1 cellular context compared by ENCODE assay signal in genomic region chr6:146914563-146915483, GRCh38.
A peak's percentile ranks its signal among the peaks of the same experiment; 100 is the strongest.
TF ChIP-seq lines count a peak whose summit lies in the region.

No MANE protein-coding gene starts in this region.

TF ChIP-seq in A549, 52 proteins besides CTCF, POLR2A, EP300 and RAD21 (continued from another document):
- TF ChIP-seq EHMT2 (IDR thresholded peaks at IDR 0.05; ENCODE audit: low read depth): no peak
- no peak for TF ChIP-seq RARB (CRISPR knock-in tag; IDR thresholded peaks at IDR 0.05)
- no peak for TF ChIP-seq MAZ (IDR thresholded peaks at IDR 0.05; ENCODE audit: borderline replicate concordance, low read depth, low read length)
- TF ChIP-seq FOSL2 (IDR thresholded peaks at IDR 0.05): peak; percentile 48
- TF ChIP-seq FOSL2 (CRISPR knock-in tag; IDR thresholded peaks at IDR 0.05): peak; percentile 91
- TF ChIP-seq GATA3 (IDR thresholded peaks at IDR 0.05; ENCODE audit: borderline replicate concordance): peak; percentile 52; the same call in 1 of the 2 replicates
- no peak for TF ChIP-seq ATOH8 (CRISPR knock-in tag; IDR thresholded peaks at IDR 0.05; ENCODE audit: low read depth)
- TF ChIP-seq E2F6 (IDR thresholded peaks at IDR 0.05; ENCODE audit: borderline replicate concordance, low read depth): no peak
- peak; percentile 63; the same call in 1 of the 2 replicates for TF ChIP-seq ESRRA (IDR thresholded peaks at IDR 0.05; ENCODE audit: borderline replicate concordance, low read length)
- TF ChIP-seq FOSB (CRISPR knock-in tag; IDR thresholded peaks at IDR 0.05): no peak
- no peak for TF ChIP-seq CHD2 (IDR thresholded peaks at IDR 0.05; ENCODE audit: low read length, partially characterized antibody)
- TF ChIP-seq ZC3H11A (IDR thresholded peaks at IDR 0.05): no peak
- no peak for TF ChIP-seq TFCP2L1 (CRISPR knock-in tag; IDR thresholded peaks at IDR 0.05)
- no peak for TF ChIP-seq HDAC2 (IDR thresholded peaks at IDR 0.05)
- no peak for TF ChIP-seq MAFK (IDR thresholded peaks at IDR 0.05; ENCODE audit: partially characterized antibody)
- TF ChIP-seq CBX2 (IDR thresholded peaks at IDR 0.05; ENCODE audit: borderline replicate concordance, low read depth): no peak
- peak; percentile 81 for TF ChIP-seq JUNB (IDR thresholded peaks at IDR 0.05)
- peak in 1 of 2 experiments; percentile 74; a peak in 2 of 5 replicates for TF ChIP-seq JUN (IDR thresholded peaks at IDR 0.05)
- peak; percentile 64; the same call in 1 of the 2 replicates for TF ChIP-seq HES2 (IDR thresholded peaks at IDR 0.05)
- no peak for TF ChIP-seq HMGXB4 (CRISPR knock-in tag; IDR thresholded peaks at IDR 0.05; ENCODE audit: borderline replicate concordance)
- TF ChIP-seq TP53 (CRISPR knock-in tag; IDR thresholded peaks at IDR 0.05): no peak
- TF ChIP-seq PBX3 (IDR thresholded peaks at IDR 0.05): 0 out of 2 replicates have a peak, but pooled peaks have one; percentile 51
- no peak for TF ChIP-seq NR3C1 (IDR thresholded peaks at IDR 0.05)
- no peak for TF ChIP-seq FOXS1 (CRISPR knock-in tag; IDR thresholded peaks at IDR 0.05)
- no peak for TF ChIP-seq USF2 (IDR thresholded peaks at IDR 0.05)
TF ChIP-seq in A549: peak in this region for 9.
